Comparison of ENCODE assay signal across 1 cellular context in the genomic region with DNA sequence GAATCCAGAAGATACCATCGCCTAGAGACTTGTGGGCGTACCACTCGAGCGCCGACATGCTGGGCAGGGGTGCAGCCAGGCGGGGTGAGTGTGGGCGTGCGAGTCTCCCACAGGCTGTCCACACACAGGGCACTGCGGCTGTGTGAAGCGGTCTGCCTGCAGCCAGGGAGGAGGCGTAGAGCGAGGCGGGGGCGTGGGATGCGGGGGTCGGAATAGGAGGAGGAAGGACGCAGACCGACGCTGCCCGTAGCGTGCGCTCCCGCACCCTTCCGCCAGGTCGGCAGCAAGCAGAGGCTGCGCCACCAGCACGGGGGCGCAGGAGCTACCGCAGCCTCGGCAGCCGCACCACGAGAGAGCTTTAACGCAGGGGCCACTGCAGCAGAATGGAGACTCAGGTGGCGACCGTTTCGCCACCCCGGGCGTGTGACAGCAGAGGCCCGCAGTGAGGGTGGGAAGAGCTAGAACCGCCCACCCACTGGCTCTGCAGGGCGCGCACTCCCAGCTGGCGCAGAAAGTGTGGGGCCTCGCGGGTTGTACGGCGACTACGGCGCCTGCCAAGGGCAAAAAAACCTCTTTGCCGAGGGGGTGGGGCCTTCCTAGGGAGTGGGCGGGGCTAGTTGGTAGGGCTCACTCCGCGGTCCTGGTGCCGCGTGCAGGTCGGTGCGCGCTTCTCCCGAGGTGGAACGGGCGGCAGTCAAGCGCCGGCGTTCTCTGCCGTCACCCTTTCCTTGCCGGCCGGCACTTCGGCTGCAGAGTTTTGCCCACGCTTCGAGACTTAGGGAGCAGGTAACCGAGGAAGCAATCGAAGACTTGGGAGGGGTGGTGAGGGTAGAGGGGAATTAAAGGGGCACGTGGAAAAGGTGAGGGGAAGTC.
TF ChIP-seq lines count a peak whose summit lies in the region.

Gene MBLAC2, minus strand, starts transcription at position 537 of the 873 bp plus-strand sequence. Its CDS starts 479 bp downstream, at position 58.
A gene with protein sequence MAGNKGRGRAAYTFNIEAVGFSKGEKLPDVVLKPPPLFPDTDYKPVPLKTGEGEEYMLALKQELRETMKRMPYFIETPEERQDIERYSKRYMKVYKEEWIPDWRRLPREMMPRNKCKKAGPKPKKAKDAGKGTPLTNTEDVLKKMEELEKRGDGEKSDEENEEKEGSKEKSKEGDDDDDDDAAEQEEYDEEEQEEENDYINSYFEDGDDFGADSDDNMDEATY (plus strand): TSS at position 630 of the 873 bp plus-strand sequence. CDS start 10,704 bp downstream, outside the sequence.

TF ChIP-seq in PFSK-1, 5 proteins besides CTCF, POLR2A, EP300 and RAD21:
- TF ChIP-seq, protein P1, sequence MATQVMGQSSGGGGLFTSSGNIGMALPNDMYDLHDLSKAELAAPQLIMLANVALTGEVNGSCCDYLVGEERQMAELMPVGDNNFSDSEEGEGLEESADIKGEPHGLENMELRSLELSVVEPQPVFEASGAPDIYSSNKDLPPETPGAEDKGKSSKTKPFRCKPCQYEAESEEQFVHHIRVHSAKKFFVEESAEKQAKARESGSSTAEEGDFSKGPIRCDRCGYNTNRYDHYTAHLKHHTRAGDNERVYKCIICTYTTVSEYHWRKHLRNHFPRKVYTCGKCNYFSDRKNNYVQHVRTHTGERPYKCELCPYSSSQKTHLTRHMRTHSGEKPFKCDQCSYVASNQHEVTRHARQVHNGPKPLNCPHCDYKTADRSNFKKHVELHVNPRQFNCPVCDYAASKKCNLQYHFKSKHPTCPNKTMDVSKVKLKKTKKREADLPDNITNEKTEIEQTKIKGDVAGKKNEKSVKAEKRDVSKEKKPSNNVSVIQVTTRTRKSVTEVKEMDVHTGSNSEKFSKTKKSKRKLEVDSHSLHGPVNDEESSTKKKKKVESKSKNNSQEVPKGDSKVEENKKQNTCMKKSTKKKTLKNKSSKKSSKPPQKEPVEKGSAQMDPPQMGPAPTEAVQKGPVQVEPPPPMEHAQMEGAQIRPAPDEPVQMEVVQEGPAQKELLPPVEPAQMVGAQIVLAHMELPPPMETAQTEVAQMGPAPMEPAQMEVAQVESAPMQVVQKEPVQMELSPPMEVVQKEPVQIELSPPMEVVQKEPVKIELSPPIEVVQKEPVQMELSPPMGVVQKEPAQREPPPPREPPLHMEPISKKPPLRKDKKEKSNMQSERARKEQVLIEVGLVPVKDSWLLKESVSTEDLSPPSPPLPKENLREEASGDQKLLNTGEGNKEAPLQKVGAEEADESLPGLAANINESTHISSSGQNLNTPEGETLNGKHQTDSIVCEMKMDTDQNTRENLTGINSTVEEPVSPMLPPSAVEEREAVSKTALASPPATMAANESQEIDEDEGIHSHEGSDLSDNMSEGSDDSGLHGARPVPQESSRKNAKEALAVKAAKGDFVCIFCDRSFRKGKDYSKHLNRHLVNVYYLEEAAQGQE (IDR thresholded peaks at IDR 0.05; ENCODE audit: insufficient read depth in 1 of 2, low read depth in 2 of 2, low read length in 2 of 2), result peak; percentile 31 to 65; a peak in 2 of 4 replicates
- TF ChIP-seq TAF1 (IDR thresholded peaks at IDR 0.05; ENCODE audit: borderline replicate concordance, insufficient read depth, low read length) (peak; percentile 70; the same call in 1 of the 2 replicates), FOXP2 (optimal IDR thresholded peaks at IDR 0.05; ENCODE audit: borderline replicate concordance, extremely low read depth, extremely low read length, insufficient read depth) (peak; percentile 85), POLR2AphosphoS5 (IDR thresholded peaks at IDR 0.05; ENCODE audit: low read depth, low read length) (peak; percentile 98), SIN3A (IDR thresholded peaks at IDR 0.05; ENCODE audit: borderline replicate concordance, insufficient read depth, low read length) (peak; percentile 87; the same call in 1 of the 2 replicates)
